Comparison of ENCODE assay signal across 9 cellular contexts in the genomic region with DNA sequence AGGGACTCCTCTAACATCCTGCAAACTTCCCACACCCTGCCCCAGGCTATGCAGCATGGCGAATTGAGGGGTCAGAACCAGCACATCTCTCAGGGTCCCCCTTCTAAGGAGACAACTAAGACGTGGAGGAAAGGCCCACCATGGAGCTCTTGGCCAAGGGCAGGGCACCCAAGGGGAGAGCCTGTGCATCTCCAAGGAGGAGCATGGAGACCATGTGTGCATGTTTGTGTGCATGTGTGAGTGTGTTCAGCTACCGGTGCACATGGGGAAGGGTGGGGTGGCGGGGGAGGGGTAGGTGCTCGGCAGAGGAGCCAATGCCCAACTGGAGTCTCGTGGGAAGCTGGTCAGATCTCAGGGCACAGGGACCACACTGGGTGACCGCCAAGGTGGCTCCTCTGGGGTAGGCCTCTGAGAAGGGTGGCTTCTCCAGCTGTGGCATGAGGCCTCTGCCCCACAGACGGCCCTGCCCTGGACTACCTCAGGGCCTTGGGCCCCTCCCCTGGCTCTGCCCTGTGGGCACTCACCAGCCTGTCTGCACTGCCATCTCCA.
DNase-seq lines count a peak whose midpoint lies in the region; ATAC-seq, FAIRE-seq and TF ChIP-seq lines count a peak whose summit lies in the region.
"Had no signal": no experiment of that assay in that cellular context is flagged by ENCODE, and none has a peak within 500 bp of the region (broad histone marks: within the 10 kb centered on the region; RNA-seq: fewer than 3 reads in every experiment).

No MANE protein-coding gene starts in this region.

- DNase-seq in natural killer cell (peak; percentile 14), HepG2 (ENCODE audit: low spot score) (no peak), smooth muscle cell (lab: John Stamatoyannopoulos, UW; ENCODE audit: unreplicated experiment) (no peak), RKO (ENCODE audit: low spot score) (no peak)
- no peak for DNase-seq in natural killer cell treated with Interleukin-12 subunit alpha and Interleukin-12 subunit beta and Interleukin-15 and Interleukin-18, amount 100 ng/mL, for 72 hours (ENCODE audit: low spot score)
- DNase-seq in stimulated activated CD4-positive, alpha-beta T cell treated with anti-CD3 and anti-CD28 coated beads, Interleukin-4, amount 100 ng/mL, for 4 hours: no peak

- H3K27ac Mint-ChIP-seq in natural killer cell (no peak overlapping the region), IgD-negative memory B cell (no peak overlapping the region)
- H3K27ac Mint-ChIP-seq in natural killer cell treated with Interleukin-12 subunit alpha and Interleukin-12 subunit beta and Interleukin-15 and Interleukin-18, amount 100 ng/mL, for 72 hours: no peak overlapping the region

- WGBS in HepG2 (ENCODE audit: low lambda C conversion rate): 41% methylated on average over 6 of the region's 8 CpGs
- 81% methylated on average over 8 of the region's 8 CpGs for WGBS in smooth muscle cell (ENCODE audit: low lambda C conversion rate)
- WGBS in gastroesophageal sphincter (ENCODE audit: low coverage in 1 of 2), 2 donors: 100% methylated on average over 1 to 2 of the region's 8 CpGs

- H3K27ac ChIP-seq in HepG2 (ENCODE audit: extremely low read length, insufficient read depth, low read length) (no peak overlapping the region), smooth muscle cell (ENCODE audit: low read depth) (no peak overlapping the region), gastroesophageal sphincter (no peak overlapping the region)
- H3K27ac ChIP-seq: WERI-Rb-1 had no signal

- no peak overlapping the region for H3K9ac ChIP-seq in HepG2 (ENCODE audit: insufficient read depth, low read depth, low read length)
- H3K9ac ChIP-seq in smooth muscle cell (ENCODE audit: low read depth): no peak overlapping the region

- no peak overlapping the region for H3K4me3 ChIP-seq in HepG2 (replicated peaks in 1 of 3; ENCODE audit: insufficient read depth in 1 of 3, low read depth in 2 of 3, low read length in 3 of 3)
- H3K4me3 ChIP-seq in smooth muscle cell: no peak overlapping the region
- no peak overlapping the region for H3K4me3 ChIP-seq in gastroesophageal sphincter

- TF ChIP-seq POLR2A in HepG2 (IDR thresholded peaks at IDR 0.05; ENCODE audit: insufficient read depth in 1 of 2, low read depth in 2 of 2, low read length in 2 of 2) (no peak), gastroesophageal sphincter (IDR thresholded peaks at IDR 0.05) (no peak)

- H3K9me3 Mint-ChIP-seq in natural killer cell (no peaks in the 10 kb centered on the region), IgD-negative memory B cell (no peaks in the 10 kb centered on the region)
- no peaks in the 10 kb centered on the region for H3K9me3 Mint-ChIP-seq in natural killer cell treated with Interleukin-12 subunit alpha and Interleukin-12 subunit beta and Interleukin-15 and Interleukin-18, amount 100 ng/mL, for 72 hours

- H3K4me1 Mint-ChIP-seq in natural killer cell: peaks cover 6 to 17% of the 10 kb centered on the region in 2 donors
- peaks cover 5 to 7% of the 10 kb centered on the region in 2 donors for H3K4me1 Mint-ChIP-seq in natural killer cell treated with Interleukin-12 subunit alpha and Interleukin-12 subunit beta and Interleukin-15 and Interleukin-18, amount 100 ng/mL, for 72 hours (ENCODE audit: low read depth in 2 of 2)
- peaks cover 0 to 7% (median 0%) of the 10 kb centered on the region in 3 donors for H3K4me1 Mint-ChIP-seq in IgD-negative memory B cell

- no peaks in the 10 kb centered on the region for H3F3A ChIP-seq in smooth muscle cell (ENCODE audit: low read depth)

- no peaks in the 10 kb centered on the region for H3K9me3 ChIP-seq in HepG2 (ENCODE audit: low read length)
- no peaks in the 10 kb centered on the region for H3K9me3 ChIP-seq in smooth muscle cell (replicated peaks; ENCODE audit: low read depth)
- no peaks in the 10 kb centered on the region for H3K9me3 ChIP-seq in gastroesophageal sphincter

- in situ Hi-C loops in HepG2 (cut with HindIII; ENCODE audit: extremely low pct_ligation_motif_present, low pct_unique_long_range_greater_than_20kb): no loop called here

- H3K79me2 ChIP-seq in HepG2 (ENCODE audit: insufficient read depth, low read length) (no peaks in the 10 kb centered on the region), smooth muscle cell (ENCODE audit: low read depth) (no peaks in the 10 kb centered on the region)

- POLR2A ChIA-PET in HepG2 (lab: Yijun Ruan, JAX): no interaction called here

- H3K36me3 ChIP-seq in HepG2 (replicated peaks in 1 of 2; ENCODE audit: control insufficient read depth in 1 of 2, insufficient read depth in 2 of 2, low read length in 2 of 2): no peaks in the 10 kb centered on the region
- H3K36me3 ChIP-seq in smooth muscle cell (ENCODE audit: low read depth): no peaks in the 10 kb centered on the region
- H3K36me3 ChIP-seq in gastroesophageal sphincter: peaks cover 0 to 4% of the 10 kb centered on the region in 2 donors
- H3K36me3 ChIP-seq: WERI-Rb-1 had no signal

- no peak overlapping the region for H3K4me3 Mint-ChIP-seq in natural killer cell
- no peak overlapping the region for H3K4me3 Mint-ChIP-seq in natural killer cell treated with Interleukin-12 subunit alpha and Interleukin-12 subunit beta and Interleukin-15 and Interleukin-18, amount 100 ng/mL, for 72 hours
- peak overlapping the region in 3 of 4 donors; percentile 12 to 73 (median 68) for H3K4me3 Mint-ChIP-seq in IgD-negative memory B cell

- ATAC-seq in natural killer cell (no peak), HepG2 (peak; percentile 13), gastroesophageal sphincter (no peak)
- ATAC-seq in natural killer cell treated with Interleukin-12 subunit alpha and Interleukin-12 subunit beta and Interleukin-15 and Interleukin-18, amount 100 ng/mL, for 72 hours: no peak

- H3K27me3 ChIP-seq in HepG2 (ENCODE audit: control insufficient read depth in 1 of 2, insufficient read depth in 2 of 2, low read length in 2 of 2): peaks cover 0 to 5% of the 10 kb centered on the region in 2 experiments; a peak in 3 of 5 replicates
- H3K27me3 ChIP-seq in smooth muscle cell (ENCODE audit: low read depth): no peaks in the 10 kb centered on the region
- H3K27me3 ChIP-seq in gastroesophageal sphincter: peaks cover 22% of the 10 kb centered on the region

- CTCF ChIA-PET in HepG2 (lab: Yijun Ruan, JAX; ENCODE audit: low intra/inter-chr PET ratio, low total read pairs): no interaction called here

- intact Hi-C loops in natural killer cell (cut with micrococcal nuclease) (loop anchor here (2.0 to 10.0 kb wide), 3 partner anchors 52 to 258 kb away; no protein-coding TSS in a partner anchor), HepG2 (cut with micrococcal nuclease; ENCODE audit: unreplicated experiment) (loop anchor here (5.0 kb wide), 1 partner anchor 258 kb away; no protein-coding TSS in a partner anchor)

- H3K36me3 Mint-ChIP-seq in natural killer cell (no peaks in the 10 kb centered on the region), IgD-negative memory B cell (no peaks in the 10 kb centered on the region)
- no peaks in the 10 kb centered on the region for H3K36me3 Mint-ChIP-seq in natural killer cell treated with Interleukin-12 subunit alpha and Interleukin-12 subunit beta and Interleukin-15 and Interleukin-18, amount 100 ng/mL, for 72 hours

- no peaks in the 10 kb centered on the region for H3K27me3 Mint-ChIP-seq in natural killer cell (ENCODE audit: low read depth in 2 of 2)
- H3K27me3 Mint-ChIP-seq in natural killer cell treated with Interleukin-12 subunit alpha and Interleukin-12 subunit beta and Interleukin-15 and Interleukin-18, amount 100 ng/mL, for 72 hours: no peaks in the 10 kb centered on the region
- H3K27me3 Mint-ChIP-seq in IgD-negative memory B cell: no peaks in the 10 kb centered on the region

- H3K4me2 ChIP-seq in HepG2 (ENCODE audit: low read depth, low read length) (no peak overlapping the region), smooth muscle cell (no peak overlapping the region)

- H4K20me1 ChIP-seq in HepG2 (ENCODE audit: insufficient read depth, low read length): no peaks in the 10 kb centered on the region
- H4K20me1 ChIP-seq in smooth muscle cell (ENCODE audit: low read depth): no peaks in the 10 kb centered on the region

- TF ChIP-seq EP300 in HepG2 (IDR thresholded peaks at IDR 0.05; ENCODE audit: low read depth in 2 of 2, low read length in 2 of 2) (no peak), HepG2 (CRISPR knock-in tag; IDR thresholded peaks at IDR 0.05; ENCODE audit: borderline replicate concordance) (no peak), gastroesophageal sphincter (IDR thresholded peaks at IDR 0.05) (no peak)

- BruUV-seq in HepG2 (replicated peaks; lab: Mats Ljungman, UMichigan): no TSS peak

- TF ChIP-seq CTCF in natural killer cell (IDR thresholded peaks at IDR 0.05) (no peak), HepG2 (CRISPR knock-in tag; IDR thresholded peaks at IDR 0.05) (no peak), smooth muscle cell (IDR thresholded peaks at IDR 0.05; ENCODE audit: borderline replicate concordance, insufficient read depth, poor library complexity, severe bottlenecking) (no peak), gastroesophageal sphincter (IDR thresholded peaks at IDR 0.05) (no peak)

- FAIRE-seq in HepG2 (lab: Jason Lieb, UNC): no peak

- H3K4me1 ChIP-seq in HepG2 (ENCODE audit: insufficient read depth, low read length): no peaks in the 10 kb centered on the region
- peaks cover 3% of the 10 kb centered on the region for H3K4me1 ChIP-seq in smooth muscle cell (ENCODE audit: low read depth)
- H3K4me1 ChIP-seq in gastroesophageal sphincter: peaks cover 0 to 23% (median 2%) of the 10 kb centered on the region in 3 donors

- H2AFZ ChIP-seq in HepG2 (ENCODE audit: low read length) (no peak overlapping the region), smooth muscle cell (ENCODE audit: low read depth) (no peak overlapping the region)

- no peak for TF ChIP-seq RAD21 in HepG2 (CRISPR knock-in tag; IDR thresholded peaks at IDR 0.05)

TF ChIP-seq in HepG2, 621 proteins besides CTCF, POLR2A, EP300 and RAD21:
- TF ChIP-seq, protein P1, sequence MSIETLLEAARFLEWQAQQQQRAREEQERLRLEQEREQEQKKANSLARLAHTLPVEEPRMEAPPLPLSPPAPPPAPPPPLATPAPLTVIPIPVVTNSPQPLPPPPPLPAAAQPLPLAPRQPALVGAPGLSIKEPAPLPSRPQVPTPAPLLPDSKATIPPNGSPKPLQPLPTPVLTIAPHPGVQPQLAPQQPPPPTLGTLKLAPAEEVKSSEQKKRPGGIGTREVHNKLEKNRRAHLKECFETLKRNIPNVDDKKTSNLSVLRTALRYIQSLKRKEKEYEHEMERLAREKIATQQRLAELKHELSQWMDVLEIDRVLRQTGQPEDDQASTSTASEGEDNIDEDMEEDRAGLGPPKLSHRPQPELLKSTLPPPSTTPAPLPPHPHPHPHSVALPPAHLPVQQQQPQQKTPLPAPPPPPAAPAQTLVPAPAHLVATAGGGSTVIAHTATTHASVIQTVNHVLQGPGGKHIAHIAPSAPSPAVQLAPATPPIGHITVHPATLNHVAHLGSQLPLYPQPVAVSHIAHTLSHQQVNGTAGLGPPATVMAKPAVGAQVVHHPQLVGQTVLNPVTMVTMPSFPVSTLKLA (IDR thresholded peaks at IDR 0.05): peak; percentile 26
- TF ChIP-seq ZFX (CRISPR knock-in tag; IDR thresholded peaks at IDR 0.05; ENCODE audit: low read depth): no peak
TF ChIP-seq in HepG2: peak in this region for 1.

Comparison
In these comparisons a context has a peak if more than half of its experiments do, and no peak if none do; other contexts are left out.
1. H3K4me3 Mint-ChIP-seq: peak in IgD-negative memory B cell (3 of 4); none in natural killer cell (single experiment) and natural killer cell treated with Interleukin-12 subunit alpha and Interleukin-12 subunit beta and Interleukin-15 and Interleukin-18, amount 100 ng/mL, for 72 hours (single experiment).